Comparison of ENCODE assay signal across 3 cellular contexts in the genomic region with DNA sequence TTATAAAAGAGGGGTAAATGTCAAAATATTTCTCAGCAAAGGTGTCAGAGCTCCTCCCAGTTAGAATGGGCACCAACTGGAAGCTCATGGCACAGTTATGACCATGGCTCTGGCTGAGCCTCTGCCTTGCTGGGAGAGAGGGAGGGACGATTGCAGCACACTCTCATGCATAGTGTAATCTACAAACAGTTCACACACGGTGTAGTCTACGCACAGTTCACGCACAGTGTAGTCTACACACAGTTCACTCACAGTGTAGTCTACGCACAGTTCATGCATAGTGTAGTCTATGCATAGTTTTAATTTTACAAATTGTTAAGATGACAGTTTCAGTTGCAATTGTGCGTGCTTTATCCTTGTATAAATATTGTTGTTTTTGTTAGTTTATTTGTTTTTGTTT.
"Had no signal": no experiment of that assay in that cellular context is flagged by ENCODE, and none has a peak within 500 bp of the region (broad histone marks: within the 10 kb centered on the region; RNA-seq: fewer than 3 reads in every experiment).

No MANE protein-coding gene starts in this region.

- ATAC-seq: GM12878 had no signal

- DNase-seq: GDM1, GF-D8 had no signal

- H3K4me3 ChIP-seq: GM12878 had no signal
